11 cellular contexts compared by ENCODE assay signal in the genomic region with DNA sequence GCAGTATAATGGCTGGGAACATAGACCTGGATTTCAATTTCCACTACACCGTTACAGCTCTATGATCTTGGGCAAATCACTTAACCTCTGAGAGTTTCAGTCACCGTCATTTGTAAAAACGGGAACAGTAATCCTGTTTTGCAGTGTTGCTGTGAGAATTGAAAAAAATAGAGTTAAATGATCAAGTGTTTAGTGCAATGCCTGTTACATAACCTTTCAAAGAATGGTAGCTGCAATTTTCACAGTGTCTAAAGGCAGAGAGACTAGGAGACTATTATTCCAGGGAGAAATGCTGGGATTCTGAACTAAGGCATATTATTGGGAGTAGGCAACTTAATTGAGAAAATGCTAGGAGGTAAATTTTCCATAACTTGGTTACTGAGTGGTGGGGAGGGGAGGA. TPM values are rescaled to one million over a fixed set of nuclear protein-coding genes. Genes with fewer than 3 reads are reported as not detected.
DNase-seq lines count a peak whose midpoint lies in the region; ATAC-seq and TF ChIP-seq lines count a peak whose summit lies in the region.
"Had no signal": no experiment of that assay in that cellular context is flagged by ENCODE, and none has a peak within 500 bp of the region (broad histone marks: within the 10 kb centered on the region; RNA-seq: fewer than 3 reads in every experiment).

No MANE protein-coding gene starts in this region.

- TF ChIP-seq CTCF in neutrophil (IDR thresholded peaks at IDR 0.05): no peak

- CTCF ChIA-PET in activated CD4-positive, alpha-beta T cell treated with anti-CD3 and anti-CD28 coated beads, Interleukin-2, amount 10 ng/mL, durations not matched to agents 7 days and 5 days (lab: Charles Lee): interaction anchor here (1.3 to 2.1 kb wide), 3 partner anchors 21 to 231 kb away, joined by 3 to 7 read pairs (median 4); no protein-coding TSS in a partner anchor

- no peaks in the 10 kb centered on the region for H3K9me3 Mint-ChIP-seq in activated CD4-positive, alpha-beta T cell treated with anti-CD3 and anti-CD28 coated beads, Interleukin-2, amount 10 ng/mL, durations not matched to agents 7 days and 5 days
- H3K9me3 Mint-ChIP-seq in central memory CD8-positive, alpha-beta T cell: no peaks in the 10 kb centered on the region

- H3K27ac Mint-ChIP-seq in activated CD4-positive, alpha-beta T cell treated with anti-CD3 and anti-CD28 coated beads, Interleukin-2, amount 10 ng/mL, durations not matched to agents 7 days and 5 days: no peak overlapping the region
- no peak overlapping the region for H3K27ac Mint-ChIP-seq in central memory CD8-positive, alpha-beta T cell (ENCODE audit: low read depth)

- no peak overlapping the region for H3K4me3 ChIP-seq in neutrophil (ENCODE audit: low read depth in 1 of 2, low read length in 1 of 2)

- H3K9me3 ChIP-seq in neutrophil: no peaks in the 10 kb centered on the region
- H3K9me3 ChIP-seq: left ventricle myocardium inferior, transverse colon had no signal

- H3K27me3 ChIP-seq in neutrophil: no peaks in the 10 kb centered on the region
- H3K27me3 ChIP-seq: transverse colon had no signal

- H3K27me3 Mint-ChIP-seq in activated CD4-positive, alpha-beta T cell treated with anti-CD3 and anti-CD28 coated beads, Interleukin-2, amount 10 ng/mL, durations not matched to agents 7 days and 5 days: no peaks in the 10 kb centered on the region
- H3K27me3 Mint-ChIP-seq in central memory CD8-positive, alpha-beta T cell: no peaks in the 10 kb centered on the region

- DNase-seq in activated CD4-positive, alpha-beta T cell treated with anti-CD3 and anti-CD28 coated beads, Interleukin-2, amount 10 ng/mL, durations not matched to agents 7 days and 5 days: no peak
- no peak for DNase-seq in activated CD4-positive, alpha-beta T cell treated with anti-CD3 and anti-CD28 coated beads for 4 hours
- DNase-seq in MV-4-11 (lab: John Stamatoyannopoulos, UW): peak; percentile 18
- no peak for DNase-seq in central memory CD8-positive, alpha-beta T cell (ENCODE audit: low spot score in 2 of 2)
- DNase-seq in Right ventricle myocardium inferior (ENCODE audit: missing footprints): no peak
- DNase-seq: left ventricle myocardium inferior, NCI-H2029, transverse colon had no signal

- no peak for ATAC-seq in central memory CD8-positive, alpha-beta T cell (replicated peaks; ENCODE audit: extremely low read depth, poor library complexity, severe bottlenecking)
- ATAC-seq in Right ventricle myocardium inferior (no peak), GM18867 (IDR thresholded peaks at IDR 0.05; ENCODE audit: unreplicated experiment) (no peak), GM18502 (IDR thresholded peaks at IDR 0.05; ENCODE audit: poor library complexity, unreplicated experiment) (no peak)

- H3K36me3 ChIP-seq in neutrophil: no peaks in the 10 kb centered on the region
- H3K36me3 ChIP-seq: left ventricle myocardium inferior, transverse colon had no signal

- H3K4me1 Mint-ChIP-seq in activated CD4-positive, alpha-beta T cell treated with anti-CD3 and anti-CD28 coated beads, Interleukin-2, amount 10 ng/mL, durations not matched to agents 7 days and 5 days: peaks cover 79% of the 10 kb centered on the region
- peaks cover 69% of the 10 kb centered on the region for H3K4me1 Mint-ChIP-seq in central memory CD8-positive, alpha-beta T cell

- peaks cover 34% of the 10 kb centered on the region for H3K36me3 Mint-ChIP-seq in activated CD4-positive, alpha-beta T cell treated with anti-CD3 and anti-CD28 coated beads, Interleukin-2, amount 10 ng/mL, durations not matched to agents 7 days and 5 days (ENCODE audit: low read depth)
- peaks cover 2% of the 10 kb centered on the region for H3K36me3 Mint-ChIP-seq in central memory CD8-positive, alpha-beta T cell (ENCODE audit: insufficient read depth)

- peak overlapping the region; percentile 81 for H3K27ac ChIP-seq in neutrophil
- H3K27ac ChIP-seq: left ventricle myocardium inferior had no signal

- POLR2A ChIA-PET in activated CD4-positive, alpha-beta T cell treated with anti-CD3 and anti-CD28 coated beads, Interleukin-2, amount 10 ng/mL, durations not matched to agents 7 days and 5 days (lab: Charles Lee): interaction anchor here (1.6 kb wide), 1 partner anchor 10 kb away, joined by 3 read pairs; no protein-coding TSS in a partner anchor

- H3K4me1 ChIP-seq in neutrophil (ENCODE audit: control insufficient read depth in 1 of 2, insufficient read depth in 1 of 2, low read depth in 1 of 2, low read length in 1 of 2): peaks cover 75 to 78% of the 10 kb centered on the region in 2 experiments

- peak overlapping the region; percentile 97 for H3K4me3 Mint-ChIP-seq in activated CD4-positive, alpha-beta T cell treated with anti-CD3 and anti-CD28 coated beads, Interleukin-2, amount 10 ng/mL, durations not matched to agents 7 days and 5 days
- peak overlapping the region; percentile 2 for H3K4me3 Mint-ChIP-seq in central memory CD8-positive, alpha-beta T cell

- intact Hi-C loops in Right ventricle myocardium inferior (cut with DNase I): loop anchor here (10.0 kb wide), 1 partner anchor 130 kb away; a partner anchor contains a TSS

RNA-seq across cellular contexts. Expression of a gene that starts 2.0 kb away (rescaled TPM):
- total RNA-seq in activated CD4-positive, alpha-beta T cell treated with anti-CD3 and anti-CD28 coated beads, Interleukin-2, amount 10 ng/mL, durations not matched to agents 7 days and 5 days: 10 to 100 TPM; 61.2 to 61.3 TPM
- 32.3 TPM for total RNA-seq in Right ventricle myocardium inferior
